In the genomic region with DNA sequence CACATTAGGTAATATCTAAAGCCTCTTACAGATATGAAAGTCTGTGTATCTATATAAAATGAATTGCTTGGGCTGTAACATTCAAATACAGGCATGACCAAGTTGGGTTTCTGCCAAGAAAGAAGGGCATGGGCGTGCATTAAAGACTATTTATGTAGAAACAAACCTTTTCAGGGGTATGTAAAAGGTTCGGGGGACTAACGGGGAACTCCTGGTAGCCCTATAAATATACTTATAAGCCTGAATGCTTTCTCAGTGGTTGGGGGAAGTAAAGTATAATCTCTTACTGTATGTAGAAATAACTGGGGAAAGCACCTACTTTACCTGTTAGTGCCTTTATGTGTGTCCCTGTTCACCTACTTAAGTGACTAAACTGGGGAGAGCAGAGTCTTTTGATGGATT, we compare ENCODE assay signal across 9 cellular contexts.
DNase-seq lines count a peak whose midpoint lies in the region; ATAC-seq and TF ChIP-seq lines count a peak whose summit lies in the region.
"Had no signal": no experiment of that assay in that cellular context is flagged by ENCODE, and none has a peak within 500 bp of the region (broad histone marks: within the 10 kb centered on the region; RNA-seq: fewer than 3 reads in every experiment).

No MANE protein-coding gene starts in this region.

- ATAC-seq in GM19455 (IDR thresholded peaks at IDR 0.05; ENCODE audit: unreplicated experiment) (peak; percentile 94), HG03095 (IDR thresholded peaks at IDR 0.05; ENCODE audit: unreplicated experiment) (peak; percentile 99)

- DNase-seq in GM13976 (ENCODE audit: low spot score) = peak; percentile 63
- peak; percentile 3 for DNase-seq in dedifferentiated amniotic fluid mesenchymal stem cell (ENCODE audit: extremely low spot score)
- DNase-seq in HUDEP-2 (lab: John Stamatoyannopoulos, UW; ENCODE audit: unreplicated experiment in 76 of 76) = no peak
- DNase-seq in inferior parietal cortex (ENCODE audit: extremely low spot score) = no peak
- no peak for DNase-seq in DMS79 treated with DMSO at 0.1 percent for 48 hours (lab: John Stamatoyannopoulos, UW)
- no peak for DNase-seq in NCI-H2227 (lab: John Stamatoyannopoulos, UW; ENCODE audit: unreplicated experiment)
- DNase-seq: foreskin fibroblast had no signal

- no peak for TF ChIP-seq CTCF in GM13976 (IDR thresholded peaks at IDR 0.05; ENCODE audit: borderline replicate concordance, control extremely low read depth, extremely low read depth, insufficient read depth, missing control alignments)

- in situ Hi-C loops in GM13976 (cut with MboI; ENCODE audit: low sequenced_read_pairs, unreplicated experiment) = loop anchor here (10.0 kb wide), 1 partner anchor 157 kb away; a partner anchor contains a TSS

Comparison
In these comparisons a context has a peak if more than half of its experiments do, and no peak if none do; other contexts are left out.
1. DNase-seq: peak in GM13976 (single experiment) and dedifferentiated amniotic fluid mesenchymal stem cell (single experiment); none in HUDEP-2 (0 of 76), inferior parietal cortex (single experiment), DMS79 treated with DMSO at 0.1 percent for 48 hours (single experiment) and NCI-H2227 (single experiment).